In genomic region chr4:169027663-169028062, GRCh38 we compare ENCODE assay signal across 38 cellular contexts.
"Had no signal": no experiment of that assay in that cellular context is flagged by ENCODE, and none has a peak within 500 bp of the region (broad histone marks: within the 10 kb centered on the region; RNA-seq: fewer than 3 reads in every experiment).

No MANE protein-coding gene starts in this region.

- H3K4me1 ChIP-seq: ascending aorta, body of pancreas, breast epithelium had no signal

- H3K27me3 Mint-ChIP-seq: central memory CD8-positive, alpha-beta T cell had no signal

- H3K9me3 Mint-ChIP-seq: activated naive CD4-positive, alpha-beta T cell treated with anti-CD3 and anti-CD28 coated beads for 36 hours; activated naive CD4-positive, alpha-beta T cell treated with anti-CD3 and anti-CD28 coated beads, Interleukin-2, amount 10 ng/mL, durations not matched to agents 7 days and 5 days; activated naive CD4-positive, alpha-beta T cell treated with anti-CD3 and anti-CD28 coated beads, Interleukin-2, amount 50 U/mL, for 24 hours; activated naive CD4-positive, alpha-beta T cell treated with anti-CD3 and anti-CD28 coated beads, Interleukin-2, amount 50 U/mL, for 72 hours; activated naive CD8-positive, alpha-beta T cell treated with anti-CD3 and anti-CD28 coated beads for 36 hours; activated naive CD8-positive, alpha-beta T cell treated with anti-CD3 and anti-CD28 coated beads, Interleukin-2, amount 10 ng/mL, durations not matched to agents 7 days and 5 days; activated naive CD8-positive, alpha-beta T cell treated with anti-CD3 and anti-CD28 coated beads, Interleukin-2, amount 50 U/mL, for 24 hours; activated T-cell treated with anti-CD3 and anti-CD28 coated beads, Interleukin-2, amount 50 U/mL, for 24 hours; activated T-cell treated with anti-CD3 and anti-CD28 coated beads, Interleukin-2, amount 50 U/mL, for 4 hours; activated T-cell treated with anti-CD3 and anti-CD28 coated beads, Interleukin-2, amount 50 U/mL, for 72 hours; activated T-helper 1 cell treated with anti-CD3 and anti-CD28 coated beads, Interleukin-12 subunit alpha, Interleukin-12 subunit beta, Interleukin-2, Interleukin-4 antibody, amounts not matched to agents 30 ng/mL and 10 ng/mL and 1 ng/mL, durations not matched to agents 14 hours and 24 hours and 36 hours; activated T-helper 17 cell treated with anti-CD3 and anti-CD28 coated beads, Interleukin-2, amount 50 U/mL, for 72 hours; activated T-helper 2 cell treated with anti-CD3 and anti-CD28 coated beads, Interferon-gamma antibody, Interleukin-2, Interleukin-4, amounts not matched to agents 10 μg/mL and 5 μg/mL and 100 μg/mL, durations not matched to agents 14 hours and 24 hours and 36 hours; central memory CD8-positive, alpha-beta T cell had no signal

- H3K27ac Mint-ChIP-seq: activated naive CD4-positive, alpha-beta T cell treated with anti-CD3 and anti-CD28 coated beads for 36 hours; activated naive CD4-positive, alpha-beta T cell treated with anti-CD3 and anti-CD28 coated beads, Interleukin-2, amount 10 ng/mL, durations not matched to agents 7 days and 5 days; activated naive CD4-positive, alpha-beta T cell treated with anti-CD3 and anti-CD28 coated beads, Interleukin-2, amount 50 U/mL, for 24 hours; activated naive CD4-positive, alpha-beta T cell treated with anti-CD3 and anti-CD28 coated beads, Interleukin-2, amount 50 U/mL, for 72 hours; activated naive CD8-positive, alpha-beta T cell; activated naive CD8-positive, alpha-beta T cell treated with anti-CD3 and anti-CD28 coated beads for 36 hours; activated naive CD8-positive, alpha-beta T cell treated with anti-CD3 and anti-CD28 coated beads, Interleukin-2, amount 10 ng/mL, durations not matched to agents 7 days and 5 days; activated naive CD8-positive, alpha-beta T cell treated with anti-CD3 and anti-CD28 coated beads, Interleukin-2, amount 50 U/mL, for 24 hours; activated T-cell treated with anti-CD3 and anti-CD28 coated beads, Interleukin-2, amount 50 U/mL, for 24 hours; activated T-cell treated with anti-CD3 and anti-CD28 coated beads, Interleukin-2, amount 50 U/mL, for 72 hours; activated T-helper 1 cell treated with anti-CD3 and anti-CD28 coated beads, Interleukin-12 subunit alpha, Interleukin-12 subunit beta, Interleukin-2, Interleukin-4 antibody, amounts not matched to agents 30 ng/mL and 10 ng/mL and 1 ng/mL, durations not matched to agents 14 hours and 24 hours and 36 hours; activated T-helper 17 cell treated with anti-CD3 and anti-CD28 coated beads, Interleukin-2, amount 50 U/mL, for 72 hours; activated T-helper 2 cell treated with anti-CD3 and anti-CD28 coated beads, Interferon-gamma antibody, Interleukin-2, Interleukin-4, amounts not matched to agents 10 μg/mL and 5 μg/mL and 100 μg/mL, durations not matched to agents 14 hours and 24 hours and 36 hours had no signal

- H3K9me3 ChIP-seq: adrenal gland, ascending aorta, body of pancreas, breast epithelium had no signal

- DNase-seq: activated effector memory CD4-positive, alpha-beta T cell treated with anti-CD3 and anti-CD28 coated beads, Interleukin-2, amount 50 U/mL, for 16 hours; activated effector memory CD4-positive, alpha-beta T cell treated with Interleukin-2 at 50 U/mL for 16 hours; activated gamma-delta T cell; activated gamma-delta T cell treated with Interleukin-2 at 50 U/mL for 16 hours; activated naive CD4-positive, alpha-beta T cell; activated naive CD4-positive, alpha-beta T cell treated with anti-CD3 and anti-CD28 coated beads for 36 hours; activated naive CD4-positive, alpha-beta T cell treated with anti-CD3 and anti-CD28 coated beads, Interleukin-2, amount 10 ng/mL, durations not matched to agents 7 days and 5 days; activated naive CD4-positive, alpha-beta T cell treated with anti-CD3 and anti-CD28 coated beads, Interleukin-2, amount 50 U/mL, for 16 hours; activated naive CD4-positive, alpha-beta T cell treated with Interleukin-2 at 50 U/mL for 16 hours; activated naive CD8-positive, alpha-beta T cell treated with anti-CD3 and anti-CD28 coated beads for 36 hours; activated naive CD8-positive, alpha-beta T cell treated with anti-CD3 and anti-CD28 coated beads, Interleukin-2, amount 10 ng/mL, durations not matched to agents 7 days and 5 days; activated naive CD8-positive, alpha-beta T cell treated with anti-CD3 and anti-CD28 coated beads, Interleukin-2, amount 50 U/mL, for 24 hours; activated T-cell treated with anti-CD3 and anti-CD28 coated beads, Interleukin-2, amount 50 U/mL, for 1 hour; activated T-cell treated with anti-CD3 and anti-CD28 coated beads, Interleukin-2, amount 50 U/mL, for 24 hours; activated T-cell treated with anti-CD3 and anti-CD28 coated beads, Interleukin-2, amount 50 U/mL, for 4 hours; activated T-cell treated with anti-CD3 and anti-CD28 coated beads, Interleukin-2, amount 50 U/mL, for 48 hours; activated T-cell treated with anti-CD3 and anti-CD28 coated beads, Interleukin-2, amount 50 U/mL, for 72 hours; adrenal gland; amniotic stem cell; amygdala; anterior cingulate cortex; aorta; body of pancreas; brain microvascular endothelial cell; central memory CD4-positive, alpha-beta T cell; cerebellar nuclear complex had no signal

- H3K27ac ChIP-seq: adrenal gland, ascending aorta, body of pancreas, brain microvascular endothelial cell, breast epithelium, cardiac muscle cell had no signal

- H3K4me3 Mint-ChIP-seq: activated naive CD4-positive, alpha-beta T cell treated with anti-CD3 and anti-CD28 coated beads for 36 hours; activated naive CD4-positive, alpha-beta T cell treated with anti-CD3 and anti-CD28 coated beads, Interleukin-2, amount 10 ng/mL, durations not matched to agents 7 days and 5 days; activated naive CD4-positive, alpha-beta T cell treated with anti-CD3 and anti-CD28 coated beads, Interleukin-2, amount 50 U/mL, for 24 hours; activated naive CD8-positive, alpha-beta T cell; activated naive CD8-positive, alpha-beta T cell treated with anti-CD3 and anti-CD28 coated beads for 36 hours; activated naive CD8-positive, alpha-beta T cell treated with anti-CD3 and anti-CD28 coated beads, Interleukin-2, amount 10 ng/mL, durations not matched to agents 7 days and 5 days; activated naive CD8-positive, alpha-beta T cell treated with anti-CD3 and anti-CD28 coated beads, Interleukin-2, amount 50 U/mL, for 24 hours; activated T-cell treated with anti-CD3 and anti-CD28 coated beads, Interleukin-2, amount 50 U/mL, for 24 hours; activated T-cell treated with anti-CD3 and anti-CD28 coated beads, Interleukin-2, amount 50 U/mL, for 4 hours; activated T-cell treated with anti-CD3 and anti-CD28 coated beads, Interleukin-2, amount 50 U/mL, for 72 hours; activated T-helper 1 cell treated with anti-CD3 and anti-CD28 coated beads, Interleukin-12 subunit alpha, Interleukin-12 subunit beta, Interleukin-2, Interleukin-4 antibody, amounts not matched to agents 30 ng/mL and 10 ng/mL and 1 ng/mL, durations not matched to agents 14 hours and 24 hours and 36 hours; activated T-helper 17 cell treated with anti-CD3 and anti-CD28 coated beads, Interleukin-2, amount 50 U/mL, for 72 hours; brain; central memory CD8-positive, alpha-beta T cell had no signal

- H3K36me3 ChIP-seq: adrenal gland, ascending aorta, brain microvascular endothelial cell, breast epithelium, cardiac muscle cell had no signal

- FAIRE-seq: bronchial epithelial cell had no signal

- H3K36me3 Mint-ChIP-seq: activated naive CD4-positive, alpha-beta T cell treated with anti-CD3 and anti-CD28 coated beads, Interleukin-2, amount 10 ng/mL, durations not matched to agents 7 days and 5 days; activated naive CD4-positive, alpha-beta T cell treated with anti-CD3 and anti-CD28 coated beads, Interleukin-2, amount 50 U/mL, for 24 hours; activated naive CD4-positive, alpha-beta T cell treated with anti-CD3 and anti-CD28 coated beads, Interleukin-2, amount 50 U/mL, for 72 hours; activated naive CD8-positive, alpha-beta T cell; activated naive CD8-positive, alpha-beta T cell treated with anti-CD3 and anti-CD28 coated beads for 36 hours; activated naive CD8-positive, alpha-beta T cell treated with anti-CD3 and anti-CD28 coated beads, Interleukin-2, amount 10 ng/mL, durations not matched to agents 7 days and 5 days; brain had no signal

- H3K4me3 ChIP-seq: adrenal gland, ascending aorta, body of pancreas, breast epithelium, cardiac muscle cell had no signal

- H3K4me1 Mint-ChIP-seq: activated naive CD4-positive, alpha-beta T cell treated with anti-CD3 and anti-CD28 coated beads, Interleukin-2, amount 10 ng/mL, durations not matched to agents 7 days and 5 days; activated naive CD4-positive, alpha-beta T cell treated with anti-CD3 and anti-CD28 coated beads, Interleukin-2, amount 50 U/mL, for 24 hours; activated naive CD8-positive, alpha-beta T cell treated with anti-CD3 and anti-CD28 coated beads for 36 hours; activated naive CD8-positive, alpha-beta T cell treated with anti-CD3 and anti-CD28 coated beads, Interleukin-2, amount 10 ng/mL, durations not matched to agents 7 days and 5 days; activated naive CD8-positive, alpha-beta T cell treated with anti-CD3 and anti-CD28 coated beads, Interleukin-2, amount 50 U/mL, for 24 hours; activated T-helper 17 cell treated with anti-CD3 and anti-CD28 coated beads, Interleukin-2, amount 50 U/mL, for 72 hours; central memory CD8-positive, alpha-beta T cell had no signal

- ATAC-seq: activated naive CD4-positive, alpha-beta T cell treated with anti-CD3 and anti-CD28 coated beads, Interleukin-2, amount 50 U/mL, for 72 hours; activated naive CD8-positive, alpha-beta T cell treated with anti-CD3 and anti-CD28 coated beads, Interleukin-2, amount 50 U/mL, for 24 hours; activated T-cell treated with anti-CD3 and anti-CD28 coated beads, Interleukin-2, amount 50 U/mL, for 4 hours; activated T-cell treated with anti-CD3 and anti-CD28 coated beads, Interleukin-2, amount 50 U/mL, for 72 hours; activated T-helper 17 cell treated with anti-CD3 and anti-CD28 coated beads, Interleukin-2, amount 50 U/mL, for 72 hours; body of pancreas had no signal

- H3K27me3 ChIP-seq: adrenal gland, ascending aorta, body of pancreas, brain microvascular endothelial cell, breast epithelium, cardiac muscle cell had no signal
